ENCODE assay signal across 9 cellular contexts in genomic region chr21:36209626-36210171, GRCh38. TPM values are rescaled to one million over a fixed set of nuclear protein-coding genes. Genes with fewer than 3 reads are reported as not detected.
DNase-seq lines count a peak whose midpoint lies in the region; ATAC-seq, FAIRE-seq and TF ChIP-seq lines count a peak whose summit lies in the region.
"Had no signal": no experiment of that assay in that cellular context is flagged by ENCODE, and none has a peak within 500 bp of the region (broad histone marks: within the 10 kb centered on the region; RNA-seq: fewer than 3 reads in every experiment).

No MANE protein-coding gene starts in this region.

- no peaks in the 10 kb centered on the region for H3K9me3 Mint-ChIP-seq in stimulated activated effector memory CD8-positive, alpha-beta T cell treated with anti-CD3 and anti-CD28 coated beads, Interleukin-12 subunit alpha, Interleukin-12 subunit beta, amount 100 ng/mL, for 72 hours

- H3K9ac ChIP-seq in kidney (ENCODE audit: low read length in 2 of 2), result no peak overlapping the region

- H3K4me3 ChIP-seq in astrocyte of the cerebellum (ENCODE audit: low read depth, low read length) (no peak overlapping the region), kidney (ENCODE audit: low read length in 2 of 2) (no peak overlapping the region)

- FAIRE-seq in kidney (lab: Jason Lieb, UNC), result no peak

- H3K27ac Mint-ChIP-seq in stimulated activated effector memory CD8-positive, alpha-beta T cell treated with anti-CD3 and anti-CD28 coated beads, Interleukin-12 subunit alpha, Interleukin-12 subunit beta, amount 100 ng/mL, for 72 hours, result no peak overlapping the region
- H3K27ac Mint-ChIP-seq: activated naive CD8-positive, alpha-beta T cell had no signal

- no peak overlapping the region for H3K4me3 Mint-ChIP-seq in stimulated activated effector memory CD8-positive, alpha-beta T cell treated with anti-CD3 and anti-CD28 coated beads, Interleukin-12 subunit alpha, Interleukin-12 subunit beta, amount 100 ng/mL, for 72 hours
- H3K4me3 Mint-ChIP-seq: activated naive CD8-positive, alpha-beta T cell had no signal

- intact Hi-C loops in kidney (cut with DNase I), result loop anchor here (10.0 kb wide), 1 partner anchor 65 kb away; no protein-coding TSS in a partner anchor

- ATAC-seq in stimulated activated effector memory CD8-positive, alpha-beta T cell treated with anti-CD3 and anti-CD28 coated beads, Interleukin-12 subunit alpha, Interleukin-12 subunit beta, amount 100 ng/mL, for 72 hours, result peak; percentile 33
- ATAC-seq in HG02623 (IDR thresholded peaks at IDR 0.05; ENCODE audit: unreplicated experiment), result no peak
- ATAC-seq in HG02588 (IDR thresholded peaks at IDR 0.05; ENCODE audit: unreplicated experiment), result no peak

- H3K4me1 ChIP-seq in kidney (ENCODE audit: control insufficient read depth in 1 of 2, insufficient read depth in 1 of 2, low read depth in 1 of 2, low read length in 2 of 2), result no peaks in the 10 kb centered on the region

- no peak for TF ChIP-seq EP300 in Ishikawa (IDR thresholded peaks at IDR 0.05; ENCODE audit: borderline replicate concordance)

- peaks cover 32% of the 10 kb centered on the region for H3K4me1 Mint-ChIP-seq in stimulated activated effector memory CD8-positive, alpha-beta T cell treated with anti-CD3 and anti-CD28 coated beads, Interleukin-12 subunit alpha, Interleukin-12 subunit beta, amount 100 ng/mL, for 72 hours

- H3K9me3 ChIP-seq in kidney (ENCODE audit: control insufficient read depth in 1 of 2, low read length in 2 of 2), result no peaks in the 10 kb centered on the region

- in situ Hi-C loops in astrocyte of the cerebellum (cut with HindIII; ENCODE audit: low sequenced_read_pairs), result no loop called here

- no peak overlapping the region for H3K27ac ChIP-seq in kidney (ENCODE audit: low read depth in 2 of 2, low read length in 2 of 2)

- peak; percentile 70 for DNase-seq in EL
- peak; percentile 79 for DNase-seq in RPMI8226
- DNase-seq in astrocyte of the cerebellum (ENCODE audit: low read depth), result peak; percentile 63
- DNase-seq in kidney, result no peak
- DNase-seq in stimulated activated effector memory CD8-positive, alpha-beta T cell treated with anti-CD3 and anti-CD28 coated beads, Interleukin-12 subunit alpha, Interleukin-12 subunit beta, amount 100 ng/mL, for 72 hours (ENCODE audit: low spot score in 2 of 2), result peak in 1 of 2 donors; percentile 6

- peak; percentile 78 for TF ChIP-seq RAD21 in Ishikawa (IDR thresholded peaks at IDR 0.05; ENCODE audit: low read depth)

- TF ChIP-seq CTCF in astrocyte of the cerebellum (IDR thresholded peaks at IDR 0.05; ENCODE audit: low read depth, low read length, missing control alignments), result peak; percentile 64
- peak; percentile 53 for TF ChIP-seq CTCF in kidney (IDR thresholded peaks at IDR 0.05; ENCODE audit: borderline replicate concordance, extremely low read depth, insufficient read depth)

- peaks cover 0 to 3% of the 10 kb centered on the region in 2 donors for H3K36me3 ChIP-seq in kidney (ENCODE audit: control insufficient read depth in 1 of 2, insufficient read depth in 2 of 2, low read length in 2 of 2)

- H3K36me3 Mint-ChIP-seq in stimulated activated effector memory CD8-positive, alpha-beta T cell treated with anti-CD3 and anti-CD28 coated beads, Interleukin-12 subunit alpha, Interleukin-12 subunit beta, amount 100 ng/mL, for 72 hours, result peaks cover 20% of the 10 kb centered on the region

TF ChIP-seq in Ishikawa, 13 proteins besides CTCF, POLR2A, EP300 and RAD21:
- TF ChIP-seq FOXM1 (IDR thresholded peaks at IDR 0.05; ENCODE audit: borderline replicate concordance, low read depth) (no peak), TEAD4 (IDR thresholded peaks at IDR 0.05) (no peak), YY1 (IDR thresholded peaks at IDR 0.05; ENCODE audit: low read depth) (no peak), EGR1 (IDR thresholded peaks at IDR 0.05) (no peak), TCF12 (IDR thresholded peaks at IDR 0.05; ENCODE audit: low read depth) (no peak)
- TF ChIP-seq, protein P1, sequence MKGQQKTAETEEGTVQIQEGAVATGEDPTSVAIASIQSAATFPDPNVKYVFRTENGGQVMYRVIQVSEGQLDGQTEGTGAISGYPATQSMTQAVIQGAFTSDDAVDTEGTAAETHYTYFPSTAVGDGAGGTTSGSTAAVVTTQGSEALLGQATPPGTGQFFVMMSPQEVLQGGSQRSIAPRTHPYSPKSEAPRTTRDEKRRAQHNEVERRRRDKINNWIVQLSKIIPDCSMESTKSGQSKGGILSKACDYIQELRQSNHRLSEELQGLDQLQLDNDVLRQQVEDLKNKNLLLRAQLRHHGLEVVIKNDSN (IDR thresholded peaks at IDR 0.05), result no peak

RNA-seq across cellular contexts. Expression of gene DOP1B, which starts 53.1 kb away (rescaled TPM):
- 19.2 TPM for total RNA-seq in kidney
- 1.2 TPM for polyA plus RNA-seq in kidney (ENCODE audit: insufficient read depth, low read depth, low replicate concordance)
